1 cellular context compared by ENCODE assay signal in the genomic region with DNA sequence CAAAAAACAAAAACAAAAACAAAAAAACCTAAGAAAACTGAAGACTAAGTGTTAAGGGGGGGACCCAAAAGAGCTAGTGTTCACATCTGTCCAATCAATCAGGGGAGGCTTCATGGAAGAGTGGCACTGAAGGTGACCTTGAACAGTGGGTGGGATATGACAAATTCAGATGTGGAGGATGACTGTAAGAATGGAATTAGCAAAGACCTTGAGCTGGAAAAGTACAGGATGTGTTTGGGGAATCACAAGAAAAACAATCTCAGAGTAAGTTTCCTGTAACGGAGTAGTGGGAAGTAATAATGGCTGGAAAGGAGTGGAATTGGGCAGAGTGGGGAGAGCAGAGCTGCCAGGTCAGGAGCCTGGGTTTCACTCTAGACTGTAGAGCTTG.
TF ChIP-seq lines count a peak whose summit lies in the region.

No MANE protein-coding gene starts in this region.

TF ChIP-seq in IMR-90, 13 proteins besides CTCF, POLR2A, EP300 and RAD21:
- TF ChIP-seq BHLHE40 (IDR thresholded peaks at IDR 0.05; ENCODE audit: low read depth, low read length), result no peak
- TF ChIP-seq CHD1 (IDR thresholded peaks at IDR 0.05; ENCODE audit: low read depth, low read length), result no peak
- TF ChIP-seq RFX5 (IDR thresholded peaks at IDR 0.05; ENCODE audit: low read depth, low read length), result no peak
- no peak for TF ChIP-seq MAZ (IDR thresholded peaks at IDR 0.05; ENCODE audit: borderline replicate concordance, low read depth, low read length)
- TF ChIP-seq, protein P1, sequence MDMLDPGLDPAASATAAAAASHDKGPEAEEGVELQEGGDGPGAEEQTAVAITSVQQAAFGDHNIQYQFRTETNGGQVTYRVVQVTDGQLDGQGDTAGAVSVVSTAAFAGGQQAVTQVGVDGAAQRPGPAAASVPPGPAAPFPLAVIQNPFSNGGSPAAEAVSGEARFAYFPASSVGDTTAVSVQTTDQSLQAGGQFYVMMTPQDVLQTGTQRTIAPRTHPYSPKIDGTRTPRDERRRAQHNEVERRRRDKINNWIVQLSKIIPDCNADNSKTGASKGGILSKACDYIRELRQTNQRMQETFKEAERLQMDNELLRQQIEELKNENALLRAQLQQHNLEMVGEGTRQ (IDR thresholded peaks at IDR 0.05; ENCODE audit: low read depth, low read length), result no peak
- TF ChIP-seq FOS (IDR thresholded peaks at IDR 0.05; ENCODE audit: low read depth, low read length), result no peak
- TF ChIP-seq SMC3 (IDR thresholded peaks at IDR 0.05; ENCODE audit: low read depth, low read length), result no peak
- TF ChIP-seq MXI1 (IDR thresholded peaks at IDR 0.05; ENCODE audit: borderline replicate concordance, low read depth, low read length), result no peak
- TF ChIP-seq RCOR1 (IDR thresholded peaks at IDR 0.05; ENCODE audit: insufficient replicate concordance, low read length), result no peak
- no peak for TF ChIP-seq CEBPB (IDR thresholded peaks at IDR 0.05; ENCODE audit: low read depth, low read length)
- TF ChIP-seq NFE2L2 (IDR thresholded peaks at IDR 0.05; ENCODE audit: low read depth, low read length), result no peak
- TF ChIP-seq ELK1 (IDR thresholded peaks at IDR 0.05; ENCODE audit: borderline replicate concordance, low read depth, low read length), result no peak
- no peak for TF ChIP-seq MAFK (IDR thresholded peaks at IDR 0.05; ENCODE audit: low read depth, low read length)
